11 cellular contexts compared by ENCODE assay signal in the genomic region with DNA sequence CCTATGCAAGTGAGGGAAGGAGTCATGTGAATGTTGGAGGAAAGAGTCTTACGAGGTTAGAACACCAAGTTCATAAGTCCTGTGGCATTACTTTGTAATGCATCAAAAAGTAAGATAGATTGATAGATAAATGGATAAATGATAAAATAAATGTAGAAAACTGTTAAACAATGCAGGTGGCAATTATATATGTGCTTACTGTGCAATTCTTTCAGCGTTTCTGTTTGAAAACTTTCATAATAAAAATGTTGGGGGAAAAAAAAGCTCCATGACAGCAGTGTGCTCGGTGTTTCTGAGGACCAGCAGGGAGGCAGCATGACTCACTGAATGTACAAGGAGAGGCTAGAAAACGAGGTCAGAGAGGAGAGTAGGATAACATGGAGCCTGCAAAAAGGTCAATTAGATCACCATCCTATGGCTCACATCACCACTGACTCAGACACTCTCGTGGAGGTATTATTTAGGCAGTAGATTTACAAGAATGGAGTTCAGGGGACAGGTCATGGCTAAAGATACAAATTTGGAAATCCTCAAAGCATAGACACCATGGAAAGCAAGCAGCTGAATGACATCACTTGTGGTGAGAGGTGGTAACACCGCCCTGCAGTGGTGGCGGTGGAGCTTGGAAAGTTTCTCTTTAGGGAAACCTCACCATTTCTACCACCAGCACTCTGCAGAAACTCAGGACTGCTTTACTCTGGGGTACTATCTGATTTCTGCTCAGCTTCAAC.
DNase-seq lines count a peak whose midpoint lies in the region; ATAC-seq, FAIRE-seq and TF ChIP-seq lines count a peak whose summit lies in the region.
"Had no signal": no experiment of that assay in that cellular context is flagged by ENCODE, and none has a peak within 500 bp of the region (broad histone marks: within the 10 kb centered on the region; RNA-seq: fewer than 3 reads in every experiment).

No MANE protein-coding gene starts in this region.

- POLR2A ChIA-PET in HepG2 (lab: Yijun Ruan, JAX) (no interaction called here), SK-N-SH (lab: Yijun Ruan, JAX) (no interaction called here)

- CTCF ChIA-PET in HepG2 (lab: Yijun Ruan, JAX; ENCODE audit: low intra/inter-chr PET ratio, low total read pairs) = no interaction called here
- CTCF ChIA-PET in SK-N-SH (lab: Yijun Ruan, JAX) = interaction anchor here (0.9 kb wide), 1 partner anchor 16 kb away, joined by 3 read pairs; no protein-coding TSS in a partner anchor

- H3K9me2 ChIP-seq in SK-N-SH = no peaks in the 10 kb centered on the region

- FAIRE-seq in HepG2 (lab: Jason Lieb, UNC) (no peak), small intestine (lab: Jason Lieb, UNC) (no peak)

- H3K36me3 ChIP-seq in HepG2 (replicated peaks in 1 of 2; ENCODE audit: control insufficient read depth in 1 of 2, insufficient read depth in 2 of 2, low read length in 2 of 2) (no peaks in the 10 kb centered on the region), right lobe of liver (no peaks in the 10 kb centered on the region), SK-N-SH (replicated peaks in 1 of 2; ENCODE audit: control insufficient read depth in 1 of 2, insufficient read depth in 2 of 2, low read length in 1 of 2) (no peaks in the 10 kb centered on the region), small intestine (ENCODE audit: control insufficient read depth in 2 of 2, insufficient read depth in 2 of 2, low read length in 2 of 2) (no peaks in the 10 kb centered on the region)
- H3K36me3 ChIP-seq: neutrophil, transverse colon had no signal

- H3K4me3 Mint-ChIP-seq in stimulated activated naive CD8-positive, alpha-beta T cell treated with anti-CD3 and anti-CD28 coated beads, Interleukin-15, amount 100 ng/mL, for 72 hours = peak overlapping the region in 1 of 2 donors; percentile 2

- H3K9ac ChIP-seq in HepG2 (ENCODE audit: insufficient read depth, low read depth, low read length) = no peak overlapping the region
- H3K9ac ChIP-seq in SK-N-SH = no peak overlapping the region

- H3K27me3 Mint-ChIP-seq in stimulated activated naive CD8-positive, alpha-beta T cell treated with anti-CD3 and anti-CD28 coated beads, Interleukin-15, amount 100 ng/mL, for 72 hours = no peaks in the 10 kb centered on the region

- intact Hi-C loops in HepG2 (cut with micrococcal nuclease; ENCODE audit: unreplicated experiment) (no loop called here), right lobe of liver (cut with DNase I) (no loop called here), head of caudate nucleus (cut with DNase I) (no loop called here)

- DNase-seq in HepG2 (ENCODE audit: low spot score) = peak; percentile 15
- no peak for DNase-seq in right lobe of liver
- DNase-seq in SK-N-SH = no peak
- peak; percentile 42 for DNase-seq in epithelial cell of proximal tubule (ENCODE audit: low read depth)
- peak in 1 of 2 donors; percentile 52 for DNase-seq in stimulated activated naive CD8-positive, alpha-beta T cell treated with anti-CD3 and anti-CD28 coated beads, Interleukin-15, amount 100 ng/mL, for 72 hours
- no peak for DNase-seq in head of caudate nucleus
- DNase-seq in small intestine = no peak
- DNase-seq: DMS 273 treated with DMSO at 0.1 percent for 48 hours, transverse colon had no signal

- H3K27ac ChIP-seq in HepG2 (ENCODE audit: extremely low read length, insufficient read depth, low read length) = no peak overlapping the region
- H3K27ac ChIP-seq in right lobe of liver = no peak overlapping the region
- no peak overlapping the region for H3K27ac ChIP-seq in SK-N-SH (ENCODE audit: low read depth in 2 of 2, low read length in 1 of 2)
- no peak overlapping the region for H3K27ac ChIP-seq in small intestine (ENCODE audit: low read depth in 1 of 2, low read length in 1 of 2)
- H3K27ac ChIP-seq: neutrophil, transverse colon had no signal

- no peaks in the 10 kb centered on the region for H3K9me3 ChIP-seq in HepG2 (ENCODE audit: low read length)
- H3K9me3 ChIP-seq in right lobe of liver = no peaks in the 10 kb centered on the region
- no peaks in the 10 kb centered on the region for H3K9me3 ChIP-seq in SK-N-SH
- H3K9me3 ChIP-seq in small intestine (ENCODE audit: control insufficient read depth, low read depth) = no peaks in the 10 kb centered on the region
- H3K9me3 ChIP-seq: neutrophil, transverse colon had no signal

- BruUV-seq in HepG2 (replicated peaks; lab: Mats Ljungman, UMichigan) = no TSS peak

- H3K79me2 ChIP-seq in HepG2 (ENCODE audit: insufficient read depth, low read length) (no peaks in the 10 kb centered on the region), SK-N-SH (ENCODE audit: insufficient read depth) (no peaks in the 10 kb centered on the region)

- H3K9me3 Mint-ChIP-seq in stimulated activated naive CD8-positive, alpha-beta T cell treated with anti-CD3 and anti-CD28 coated beads, Interleukin-15, amount 100 ng/mL, for 72 hours = no peaks in the 10 kb centered on the region

- H3K4me1 Mint-ChIP-seq in stimulated activated naive CD8-positive, alpha-beta T cell treated with anti-CD3 and anti-CD28 coated beads, Interleukin-15, amount 100 ng/mL, for 72 hours = peaks cover 15% of the 10 kb centered on the region

- H3K27ac Mint-ChIP-seq in stimulated activated naive CD8-positive, alpha-beta T cell treated with anti-CD3 and anti-CD28 coated beads, Interleukin-15, amount 100 ng/mL, for 72 hours = peak overlapping the region in 1 of 2 donors; percentile 23

- peaks cover 11% of the 10 kb centered on the region; the same call in 1 of the 2 replicates for H3K4me1 ChIP-seq in HepG2 (ENCODE audit: insufficient read depth, low read length)
- no peaks in the 10 kb centered on the region for H3K4me1 ChIP-seq in right lobe of liver
- no peaks in the 10 kb centered on the region; a peak in 1 of 4 replicates for H3K4me1 ChIP-seq in SK-N-SH (ENCODE audit: control insufficient read depth in 1 of 2, insufficient read depth in 2 of 2, low read depth in 1 of 2, low read length in 1 of 2)
- H3K4me1 ChIP-seq in small intestine (ENCODE audit: control insufficient read depth in 2 of 2, insufficient read depth in 1 of 2, low read depth in 1 of 2, low read length in 1 of 2) = no peaks in the 10 kb centered on the region
- H3K4me1 ChIP-seq: transverse colon had no signal

- in situ Hi-C loops in HepG2 (cut with HindIII; ENCODE audit: extremely low pct_ligation_motif_present, low pct_unique_long_range_greater_than_20kb) = no loop called here

- no peaks in the 10 kb centered on the region for H3F3A ChIP-seq in SK-N-SH (replicated peaks; ENCODE audit: insufficient read depth)

- no peak for TF ChIP-seq EP300 in HepG2 (IDR thresholded peaks at IDR 0.05; ENCODE audit: low read depth in 2 of 2, low read length in 2 of 2)
- TF ChIP-seq EP300 in HepG2 (CRISPR knock-in tag; IDR thresholded peaks at IDR 0.05; ENCODE audit: borderline replicate concordance) = no peak
- no peak for TF ChIP-seq EP300 in SK-N-SH (IDR thresholded peaks at IDR 0.05; ENCODE audit: borderline replicate concordance in 1 of 2, low read depth in 1 of 2, low read length in 1 of 2)

- no peak for TF ChIP-seq RAD21 in HepG2 (CRISPR knock-in tag; IDR thresholded peaks at IDR 0.05)
- TF ChIP-seq RAD21 in SK-N-SH (IDR thresholded peaks at IDR 0.05; ENCODE audit: low read length) = no peak

- TF ChIP-seq POLR2A in HepG2 (IDR thresholded peaks at IDR 0.05; ENCODE audit: insufficient read depth in 1 of 2, low read depth in 2 of 2, low read length in 2 of 2) = no peak
- no peak for TF ChIP-seq POLR2A in right lobe of liver (IDR thresholded peaks at IDR 0.05)
- no peak for TF ChIP-seq POLR2A in GM18505 (IDR thresholded peaks at IDR 0.05; ENCODE audit: borderline replicate concordance, extremely low read depth, insufficient read depth, insufficient read length)

- H4K20me1 ChIP-seq in HepG2 (ENCODE audit: insufficient read depth, low read length) (no peaks in the 10 kb centered on the region), SK-N-SH (ENCODE audit: insufficient read depth) (no peaks in the 10 kb centered on the region)

- no peaks in the 10 kb centered on the region; a peak in 1 of 5 replicates for H3K27me3 ChIP-seq in HepG2 (ENCODE audit: control insufficient read depth in 1 of 2, insufficient read depth in 2 of 2, low read length in 2 of 2)
- H3K27me3 ChIP-seq in right lobe of liver = no peaks in the 10 kb centered on the region
- no peaks in the 10 kb centered on the region for H3K27me3 ChIP-seq in SK-N-SH (ENCODE audit: insufficient read depth)
- H3K27me3 ChIP-seq in small intestine (ENCODE audit: control insufficient read depth in 2 of 2, insufficient read depth in 2 of 2, low read length in 2 of 2) = no peaks in the 10 kb centered on the region
- H3K27me3 ChIP-seq: neutrophil, transverse colon had no signal

- ATAC-seq in HepG2 (no peak), right lobe of liver (no peak), GM18505 (IDR thresholded peaks at IDR 0.05; ENCODE audit: unreplicated experiment) (no peak)
- ATAC-seq in stimulated activated naive CD8-positive, alpha-beta T cell treated with anti-CD3 and anti-CD28 coated beads, Interleukin-15, amount 100 ng/mL, for 72 hours = peak; percentile 89

- no peak overlapping the region for H2AFZ ChIP-seq in HepG2 (ENCODE audit: low read length)
- H2AFZ ChIP-seq in SK-N-SH (ENCODE audit: low read depth) = no peak overlapping the region

- no peak overlapping the region for H3K4me2 ChIP-seq in HepG2 (ENCODE audit: low read depth, low read length)
- no peak overlapping the region for H3K4me2 ChIP-seq in SK-N-SH

- TF ChIP-seq CTCF in HepG2 (CRISPR knock-in tag; IDR thresholded peaks at IDR 0.05) (no peak), right lobe of liver (IDR thresholded peaks at IDR 0.05) (no peak), SK-N-SH (IDR thresholded peaks at IDR 0.05) (no peak; the same call in 1 of the 2 replicates), epithelial cell of proximal tubule (conservative IDR thresholded peaks at IDR 0.05; ENCODE audit: low read depth, low read length) (no peak)

- H3K4me3 ChIP-seq in HepG2 (replicated peaks in 1 of 3; ENCODE audit: insufficient read depth in 1 of 3, low read depth in 2 of 3, low read length in 3 of 3) (no peak overlapping the region), right lobe of liver (no peak overlapping the region), SK-N-SH (ENCODE audit: low read depth in 2 of 2, low read length in 1 of 2) (no peak overlapping the region), epithelial cell of proximal tubule (ENCODE audit: low read depth, low read length) (no peak overlapping the region), small intestine (ENCODE audit: low read depth in 1 of 2, low read length in 2 of 2) (no peak overlapping the region)
- H3K4me3 ChIP-seq: transverse colon had no signal

- WGBS in HepG2 (ENCODE audit: low lambda C conversion rate) = 62% methylated on average over 6 of the region's 7 CpGs
- 67% methylated on average over 6 of the region's 7 CpGs for WGBS in right lobe of liver (ENCODE audit: insufficient coverage, low coverage, low lambda C conversion rate, missing lambda C conversion rate)
- 55% methylated on average over 7 of the region's 7 CpGs for WGBS in SK-N-SH (ENCODE audit: low lambda C conversion rate)
- 69 to 74% (median 71%) methylated on average over 7 of the region's 7 CpGs for WGBS in small intestine, 3 donors

TF ChIP-seq in SK-N-SH, 30 proteins besides CTCF, POLR2A, EP300 and RAD21:
- no peak for TF ChIP-seq ELF1 (IDR thresholded peaks at IDR 0.05)
- peak; percentile 12; the same call in 1 of the 2 replicates for TF ChIP-seq FOSL2 (IDR thresholded peaks at IDR 0.05; ENCODE audit: borderline replicate concordance, low read depth)

Comparison
In these comparisons a context has a peak if more than half of its experiments do, and no peak if none do; other contexts are left out.
1. DNase-seq: peak in HepG2 (single experiment) and epithelial cell of proximal tubule (single experiment); none in right lobe of liver (0 of 3), SK-N-SH (single experiment), head of caudate nucleus (0 of 42) and small intestine (single experiment).